Comparison of ENCODE assay signal across 8 cellular contexts in genomic region chr5:43389679-43390329, GRCh38. TPM values are rescaled to one million over a fixed set of nuclear protein-coding genes. Genes with fewer than 3 reads are reported as not detected.
DNase-seq lines count a peak whose midpoint lies in the region; ATAC-seq and TF ChIP-seq lines count a peak whose summit lies in the region.

No MANE protein-coding gene starts in this region.

- no peak for TF ChIP-seq POLR2A in erythroblast (IDR thresholded peaks at IDR 0.05; ENCODE audit: low read length)

- DNase-seq in CD8-positive, alpha-beta memory T cell = peak; percentile 5 to 57 (median 40)
- DNase-seq in HT1080 (ENCODE audit: low read depth) (peak; percentile 88), NCI-H82 (lab: John Stamatoyannopoulos, UW) (peak; percentile 79), erythroblast (lab: John Stamatoyannopoulos, UW) (peak; percentile 86 to 88), thoracic aorta (ENCODE audit: low spot score) (no peak)
- DNase-seq in activated CD4-positive, alpha-beta memory T cell treated with anti-CD3 and anti-CD28 coated beads, Interleukin-2, amount 10 ng/mL, durations not matched to agents 7 days and 5 days = peak; percentile 48
- peak in 8 of 9 donors; percentile 28 to 60 (median 50) for DNase-seq in naive thymus-derived CD4-positive, alpha-beta T cell

- POLR2A ChIA-PET in CD8-positive, alpha-beta memory T cell (lab: Charles Lee) = interaction anchor here (0.5 to 1.4 kb wide), 3 partner anchors 94 to 269 kb away, joined by 3 to 12 read pairs (median 3); partner anchors contain the start of genes TMEM267 and ZNF131
- POLR2A ChIA-PET in activated CD4-positive, alpha-beta memory T cell treated with anti-CD3 and anti-CD28 coated beads, Interleukin-2, amount 10 ng/mL, durations not matched to agents 7 days and 5 days (lab: Charles Lee) = interaction anchor here (0.7 to 2.7 kb wide), 10 partner anchors 11 to 481 kb away, joined by 3 to 20 read pairs (median 4); partner anchors contain the start of genes TMEM267 and ZNF131
- POLR2A ChIA-PET in naive thymus-derived CD4-positive, alpha-beta T cell (lab: Charles Lee) = interaction anchor here (0.6 to 3.3 kb wide), 5 partner anchors 94 to 567 kb away, joined by 3 to 24 read pairs (median 3); partner anchors contain the start of genes C5orf34 and TMEM267

- intact Hi-C loops in naive thymus-derived CD4-positive, alpha-beta T cell (cut with micrococcal nuclease) = loop anchor here (1.0 to 5.0 kb wide), 9 partner anchors 77 to 481 kb away; partner anchors contain the start of genes HMGCS1 (in 2 of the 2) and NIM1K (in 1 of the 2)

- peak; percentile 70 for TF ChIP-seq CTCF in thoracic aorta (IDR thresholded peaks at IDR 0.05)

- no peaks in the 10 kb centered on the region for H3K9me3 Mint-ChIP-seq in CD8-positive, alpha-beta memory T cell
- no peaks in the 10 kb centered on the region for H3K9me3 Mint-ChIP-seq in activated CD4-positive, alpha-beta memory T cell treated with anti-CD3 and anti-CD28 coated beads, Interleukin-2, amount 10 ng/mL, durations not matched to agents 7 days and 5 days
- H3K9me3 Mint-ChIP-seq in naive thymus-derived CD4-positive, alpha-beta T cell = no peaks in the 10 kb centered on the region

- peak overlapping the region in 4 of 8 donors; percentile 20 to 48 (median 32) for H3K27ac Mint-ChIP-seq in CD8-positive, alpha-beta memory T cell
- H3K27ac Mint-ChIP-seq in activated CD4-positive, alpha-beta memory T cell treated with anti-CD3 and anti-CD28 coated beads, Interleukin-2, amount 10 ng/mL, durations not matched to agents 7 days and 5 days = no peak overlapping the region
- H3K27ac Mint-ChIP-seq in naive thymus-derived CD4-positive, alpha-beta T cell = peak overlapping the region in 2 of 9 donors; percentile 62 to 67

- no peak overlapping the region for H3K27ac ChIP-seq in CD8-positive, alpha-beta memory T cell (ENCODE audit: low read depth, low read length)
- H3K27ac ChIP-seq in naive thymus-derived CD4-positive, alpha-beta T cell (ENCODE audit: low read depth, low read length) = no peak overlapping the region
- no peak overlapping the region for H3K27ac ChIP-seq in thoracic aorta

- CTCF ChIA-PET in CD8-positive, alpha-beta memory T cell (lab: Charles Lee) = interaction anchor here (0.8 to 1.9 kb wide), 14 partner anchors 10 to 481 kb away, joined by 3 to 12 read pairs (median 4); partner anchors contain the start of gene TMEM267
- CTCF ChIA-PET in activated CD4-positive, alpha-beta memory T cell treated with anti-CD3 and anti-CD28 coated beads, Interleukin-2, amount 10 ng/mL, durations not matched to agents 7 days and 5 days (lab: Charles Lee) = interaction anchor here (0.6 to 5.4 kb wide), 30 partner anchors 9 to 481 kb away, joined by 3 to 25 read pairs (median 4); partner anchors contain the start of gene TMEM267
- CTCF ChIA-PET in naive thymus-derived CD4-positive, alpha-beta T cell (lab: Charles Lee) = interaction anchor here (0.7 to 1.5 kb wide), 8 partner anchors 11 to 290 kb away, joined by 3 to 5 read pairs (median 4); partner anchors contain the start of genes TMEM267 and ZNF131

- peaks cover 0 to 32% (median 18%) of the 10 kb centered on the region in 3 donors for H3K36me3 Mint-ChIP-seq in CD8-positive, alpha-beta memory T cell
- H3K36me3 Mint-ChIP-seq in activated CD4-positive, alpha-beta memory T cell treated with anti-CD3 and anti-CD28 coated beads, Interleukin-2, amount 10 ng/mL, durations not matched to agents 7 days and 5 days (ENCODE audit: low read depth) = peaks cover 26% of the 10 kb centered on the region
- peaks cover 0 to 27% (median 10%) of the 10 kb centered on the region in 5 donors for H3K36me3 Mint-ChIP-seq in naive thymus-derived CD4-positive, alpha-beta T cell

- H3K4me3 ChIP-seq in CD8-positive, alpha-beta memory T cell (ENCODE audit: low read length) = no peak overlapping the region
- H3K4me3 ChIP-seq in naive thymus-derived CD4-positive, alpha-beta T cell (ENCODE audit: low read length) = no peak overlapping the region
- H3K4me3 ChIP-seq in thoracic aorta = no peak overlapping the region

- no peaks in the 10 kb centered on the region for H3K36me3 ChIP-seq in CD8-positive, alpha-beta memory T cell (ENCODE audit: insufficient read depth, low read length)
- peaks cover 3 to 24% (median 5%) of the 10 kb centered on the region in 3 experiments for H3K36me3 ChIP-seq in naive thymus-derived CD4-positive, alpha-beta T cell (ENCODE audit: control insufficient read depth in 2 of 3, insufficient read depth in 3 of 3, low read length in 3 of 3)
- no peaks in the 10 kb centered on the region for H3K36me3 ChIP-seq in thoracic aorta

- no peaks in the 10 kb centered on the region for H3K4me1 ChIP-seq in CD8-positive, alpha-beta memory T cell (ENCODE audit: insufficient read depth, low read length)
- H3K4me1 ChIP-seq in naive thymus-derived CD4-positive, alpha-beta T cell (ENCODE audit: control insufficient read depth in 2 of 2, insufficient read depth in 2 of 2, low read length in 2 of 2) = peaks cover 0 to 7% of the 10 kb centered on the region in 2 donors
- H3K4me1 ChIP-seq in thoracic aorta (ENCODE audit: control insufficient read depth in 1 of 2, low read depth in 2 of 2) = no peaks in the 10 kb centered on the region

- no peaks in the 10 kb centered on the region for H3K27me3 ChIP-seq in CD8-positive, alpha-beta memory T cell (ENCODE audit: insufficient read depth, low read length, poor library complexity, severe bottlenecking)
- no peaks in the 10 kb centered on the region for H3K27me3 ChIP-seq in naive thymus-derived CD4-positive, alpha-beta T cell (ENCODE audit: control insufficient read depth in 2 of 2, insufficient read depth in 2 of 2, low read length in 2 of 2)
- no peaks in the 10 kb centered on the region for H3K27me3 ChIP-seq in thoracic aorta (replicated peaks; ENCODE audit: insufficient read depth)

- H3K9me3 ChIP-seq in CD8-positive, alpha-beta memory T cell (ENCODE audit: low read length) = no peaks in the 10 kb centered on the region
- H3K9me3 ChIP-seq in naive thymus-derived CD4-positive, alpha-beta T cell (ENCODE audit: control insufficient read depth in 2 of 3, low read length in 3 of 3) = no peaks in the 10 kb centered on the region
- H3K9me3 ChIP-seq in thoracic aorta = no peaks in the 10 kb centered on the region

- ATAC-seq in GM19452 (IDR thresholded peaks at IDR 0.05; ENCODE audit: unreplicated experiment) (peak; percentile 47), thoracic aorta (ENCODE audit: insufficient number of reproducible peaks, low FRiP score, low read depth) (peak; percentile 76)
- ATAC-seq in naive thymus-derived CD4-positive, alpha-beta T cell = peak; percentile 92

- H3K4me1 Mint-ChIP-seq in CD8-positive, alpha-beta memory T cell = peaks cover 16 to 33% (median 29%) of the 10 kb centered on the region in 3 donors
- H3K4me1 Mint-ChIP-seq in activated CD4-positive, alpha-beta memory T cell treated with anti-CD3 and anti-CD28 coated beads, Interleukin-2, amount 10 ng/mL, durations not matched to agents 7 days and 5 days = peaks cover 17% of the 10 kb centered on the region
- H3K4me1 Mint-ChIP-seq in naive thymus-derived CD4-positive, alpha-beta T cell = peaks cover 4 to 48% (median 34%) of the 10 kb centered on the region in 7 donors

- no peak overlapping the region for H3K4me3 Mint-ChIP-seq in CD8-positive, alpha-beta memory T cell
- no peak overlapping the region for H3K4me3 Mint-ChIP-seq in activated CD4-positive, alpha-beta memory T cell treated with anti-CD3 and anti-CD28 coated beads, Interleukin-2, amount 10 ng/mL, durations not matched to agents 7 days and 5 days
- no peak overlapping the region for H3K4me3 Mint-ChIP-seq in naive thymus-derived CD4-positive, alpha-beta T cell

- H3K27me3 Mint-ChIP-seq in CD8-positive, alpha-beta memory T cell = peaks cover 0 to 2% of the 10 kb centered on the region in 2 donors
- no peaks in the 10 kb centered on the region for H3K27me3 Mint-ChIP-seq in activated CD4-positive, alpha-beta memory T cell treated with anti-CD3 and anti-CD28 coated beads, Interleukin-2, amount 10 ng/mL, durations not matched to agents 7 days and 5 days
- H3K27me3 Mint-ChIP-seq in naive thymus-derived CD4-positive, alpha-beta T cell = no peaks in the 10 kb centered on the region

RNA-seq across cellular contexts. Expression of gene CCL28, which starts 22.4 kb away (rescaled TPM):
- total RNA-seq in CD8-positive, alpha-beta memory T cell = 1 to 10 TPM; 8.4 to 8.6 TPM
- polyA plus RNA-seq in CD8-positive, alpha-beta memory T cell = 7.5 TPM
- total RNA-seq in HT1080 (2014; rRNA removed; shearing (Covaris generic)) = 0.11 TPM in 1 of 2 replicates, not detected in the other
- polyA plus RNA-seq in HT1080 (2015; cell fraction: cytosol; rRNA removed) = 0.10 and 0.21 TPM in 2 replicates
- 0.07 and 0.08 TPM in 2 replicates for polyA plus RNA-seq in HT1080 (2015; cell fraction: nucleus; rRNA removed)
- 10 to 100 TPM; 12.2 to 16.8 TPM for total RNA-seq in activated CD4-positive, alpha-beta memory T cell treated with anti-CD3 and anti-CD28 coated beads, Interleukin-2, amount 10 ng/mL, durations not matched to agents 7 days and 5 days
- 10 to 100 TPM; 13.9 to 23.2 (median 17.3) TPM for total RNA-seq in naive thymus-derived CD4-positive, alpha-beta T cell
- polyA plus RNA-seq in naive thymus-derived CD4-positive, alpha-beta T cell = 10 to 100 TPM in 1 of 2 donors, 1 to 10 TPM in 1; 9.8 to 19.0 TPM
- 10 to 100 TPM in 1 of 2 donors, 1 to 10 TPM in 1; 4.3 to 24.2 TPM for total RNA-seq in thoracic aorta
